ENCODE assay signal across 8 cellular contexts in the genomic region with DNA sequence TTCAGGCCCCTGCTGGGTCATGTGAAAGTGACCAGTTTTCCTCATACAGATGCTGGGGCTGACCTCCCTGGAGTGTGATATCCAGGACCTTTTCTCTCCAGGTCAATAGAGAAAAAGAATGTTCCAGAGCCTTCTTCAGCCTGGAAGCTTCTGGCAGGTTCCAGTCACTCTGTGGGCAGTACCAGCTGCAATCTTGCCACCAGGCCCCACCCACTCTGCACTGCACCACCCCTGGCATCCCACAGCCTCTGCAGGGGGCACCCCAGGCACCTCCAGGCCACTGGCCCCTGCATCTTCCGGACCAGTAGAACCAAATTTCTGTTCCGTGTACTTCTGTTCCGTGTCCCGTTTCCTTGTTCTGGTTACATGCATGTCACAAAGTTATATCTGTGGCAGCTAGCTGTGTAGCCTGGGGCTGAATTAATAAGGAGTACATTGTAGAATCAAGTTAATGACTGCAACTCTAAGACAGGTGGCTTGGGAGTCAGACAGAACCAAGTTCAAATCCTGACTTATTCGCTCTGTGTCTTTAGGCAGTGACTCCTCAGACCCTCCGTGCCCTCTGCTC.
DNase-seq lines count a peak whose midpoint lies in the region; ATAC-seq and TF ChIP-seq lines count a peak whose summit lies in the region.

No MANE protein-coding gene starts in this region.

- H3K27ac ChIP-seq in iPS-20b (ENCODE audit: low read length) (no peak overlapping the region), thymus (ENCODE audit: low read depth) (peak overlapping the region; percentile 95)

- peak overlapping the region; percentile 71 for H3K4me3 Mint-ChIP-seq in activated CD8-positive, alpha-beta T cell treated with anti-CD3 and anti-CD28 coated beads for 36 hours

- no peak for ATAC-seq in activated CD8-positive, alpha-beta T cell treated with anti-CD3 and anti-CD28 coated beads for 36 hours
- no peak for ATAC-seq in GM21447 (IDR thresholded peaks at IDR 0.05; ENCODE audit: unreplicated experiment)

- no peak for TF ChIP-seq CTCF in activated CD8-positive, alpha-beta T cell treated with anti-CD3 and anti-CD28 coated beads for 36 hours (IDR thresholded peaks at IDR 0.05)

- no peak overlapping the region for H3K9ac ChIP-seq in iPS-20b (ENCODE audit: low read depth, low read length)

- H3K27me3 Mint-ChIP-seq in activated CD8-positive, alpha-beta T cell treated with anti-CD3 and anti-CD28 coated beads for 36 hours = no peaks in the 10 kb centered on the region

- no peaks in the 10 kb centered on the region for H3K9me3 Mint-ChIP-seq in activated CD8-positive, alpha-beta T cell treated with anti-CD3 and anti-CD28 coated beads for 36 hours

- H3K27ac Mint-ChIP-seq in activated CD8-positive, alpha-beta T cell treated with anti-CD3 and anti-CD28 coated beads for 36 hours = peak overlapping the region; percentile 88

- peak overlapping the region; percentile 68 for H3K4me3 ChIP-seq in iPS-20b (ENCODE audit: low read length)
- H3K4me3 ChIP-seq in thymus (ENCODE audit: low read length) = peak overlapping the region; percentile 88

- CTCF ChIA-PET in activated CD8-positive, alpha-beta T cell treated with anti-CD3 and anti-CD28 coated beads for 36 hours (lab: Charles Lee) = interaction anchor here (1.0 to 5.1 kb wide), 2 partner anchors 16 to 60 kb away, joined by 5 to 79 read pairs; no protein-coding TSS in a partner anchor

- H3K27me3 ChIP-seq in iPS-20b (ENCODE audit: insufficient read depth, low read length) (peaks cover 52% of the 10 kb centered on the region), thymus (ENCODE audit: control insufficient read depth, insufficient read depth) (no peaks in the 10 kb centered on the region)

- WGBS in thymus = 88% methylated on average over 6 of the region's 6 CpGs

- peak; percentile 80 for DNase-seq in activated effector memory CD4-positive, alpha-beta T cell treated with anti-CD3 and anti-CD28 coated beads, Interleukin-2, amount 50 U/mL, for 16 hours
- no peak for DNase-seq in activated effector memory CD4-positive, alpha-beta T cell treated with Interleukin-2 at 50 U/mL for 16 hours
- peak; percentile 43 for DNase-seq in activated CD8-positive, alpha-beta T cell treated with anti-CD3 and anti-CD28 coated beads for 36 hours
- DNase-seq in UCSD-AML1 (lab: John Stamatoyannopoulos, UW; ENCODE audit: unreplicated experiment) (no peak), GM19238 (ENCODE audit: insufficient read length, low spot score) (no peak)

- intact Hi-C loops in activated CD8-positive, alpha-beta T cell treated with anti-CD3 and anti-CD28 coated beads for 36 hours (cut with micrococcal nuclease) = no loop called here

- POLR2A ChIA-PET in activated CD8-positive, alpha-beta T cell treated with anti-CD3 and anti-CD28 coated beads for 36 hours (lab: Charles Lee) = interaction anchor here (1.2 to 1.3 kb wide), 2 partner anchors 22 to 83 kb away, joined by 4 to 6 read pairs; a partner anchor contains a TSS

- H3K4me1 ChIP-seq in iPS-20b (ENCODE audit: insufficient read depth, low read length) = peaks cover 14% of the 10 kb centered on the region; the same call in 1 of the 2 replicates
- H3K4me1 ChIP-seq in thymus (ENCODE audit: control insufficient read depth, insufficient read depth, low read length) = peaks cover 34% of the 10 kb centered on the region

- H3K36me3 ChIP-seq in iPS-20b (ENCODE audit: insufficient read depth, low read depth, low read length) (no peaks in the 10 kb centered on the region), thymus (ENCODE audit: control insufficient read depth, insufficient read depth) (no peaks in the 10 kb centered on the region)

- H3K36me3 Mint-ChIP-seq in activated CD8-positive, alpha-beta T cell treated with anti-CD3 and anti-CD28 coated beads for 36 hours (ENCODE audit: low read depth) = no peaks in the 10 kb centered on the region

- no peaks in the 10 kb centered on the region for H3K9me3 ChIP-seq in iPS-20b (ENCODE audit: insufficient read depth, low read depth, low read length)
- H3K9me3 ChIP-seq in thymus (ENCODE audit: control insufficient read depth) = no peaks in the 10 kb centered on the region

- H3K4me1 Mint-ChIP-seq in activated CD8-positive, alpha-beta T cell treated with anti-CD3 and anti-CD28 coated beads for 36 hours (ENCODE audit: low read depth) = peaks cover 43% of the 10 kb centered on the region

Comparison
In these comparisons a context has a peak if more than half of its experiments do, and no peak if none do; other contexts are left out.
1. DNase-seq: peak in activated effector memory CD4-positive, alpha-beta T cell treated with anti-CD3 and anti-CD28 coated beads, Interleukin-2, amount 50 U/mL, for 16 hours (single experiment) and activated CD8-positive, alpha-beta T cell treated with anti-CD3 and anti-CD28 coated beads for 36 hours (single experiment); none in activated effector memory CD4-positive, alpha-beta T cell treated with Interleukin-2 at 50 U/mL for 16 hours (single experiment), UCSD-AML1 (single experiment) and GM19238 (single experiment).